Comparison of ENCODE assay signal across 8 cellular contexts in the genomic region with DNA sequence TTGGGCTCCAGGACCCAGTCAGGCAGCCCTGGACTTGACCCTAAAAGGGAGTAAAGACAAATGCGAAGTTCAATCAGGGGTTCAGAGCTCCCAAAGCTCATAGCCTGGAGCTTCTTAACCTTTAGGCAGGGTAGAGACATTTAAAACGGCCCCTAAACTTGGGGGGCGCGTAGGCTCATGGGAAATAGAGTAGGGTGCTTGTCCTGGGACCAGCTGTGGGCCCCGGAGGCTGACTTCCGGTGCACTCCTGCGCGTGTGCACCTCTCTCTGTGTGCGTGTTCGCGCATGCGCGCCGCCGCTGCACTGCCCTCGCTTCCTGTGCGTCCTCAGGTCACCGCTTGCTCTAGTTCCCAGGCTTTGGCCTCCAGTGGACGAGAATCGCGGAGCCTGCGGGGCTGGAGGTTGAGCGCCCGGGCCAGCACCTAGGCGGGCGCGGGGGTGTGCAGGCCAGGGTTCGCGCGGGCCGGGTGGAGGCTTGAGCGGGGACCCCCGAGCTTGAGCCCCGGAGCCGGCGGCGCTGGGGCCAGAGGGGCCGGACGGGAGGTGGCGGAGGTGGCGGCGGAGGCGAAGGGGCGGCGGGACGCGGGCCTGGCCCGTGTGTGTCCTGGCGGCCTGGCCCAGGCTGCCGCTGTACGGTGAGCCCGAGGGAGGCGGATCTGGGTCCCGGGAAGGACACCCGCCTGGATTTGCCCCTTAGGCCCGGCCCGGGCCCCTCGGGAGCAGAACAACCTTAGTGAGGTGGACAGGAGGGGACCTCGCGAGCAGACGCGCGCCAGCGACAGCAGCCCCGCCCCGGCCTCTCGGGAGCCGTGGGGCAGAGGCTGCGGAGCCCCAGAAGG. TPM values are rescaled to one million over a fixed set of nuclear protein-coding genes. Genes with fewer than 3 reads are reported as not detected.
A peak's percentile ranks its signal among the peaks of the same experiment; 100 is the strongest.
DNase-seq lines count a peak whose midpoint lies in the region; ATAC-seq, FAIRE-seq and TF ChIP-seq lines count a peak whose summit lies in the region.

A gene (plus strand): TSS at position 303 of the 839 bp plus-strand sequence. CDS start 2,217 bp downstream, outside the sequence.

- peaks cover 4% of the 10 kb centered on the region for H3K4me1 ChIP-seq in astrocyte (ENCODE audit: insufficient read depth, low read length)
- H3K4me1 ChIP-seq in rectal smooth muscle tissue (ENCODE audit: control insufficient read depth, insufficient read depth, low read length) = no peaks in the 10 kb centered on the region
- H3K4me1 ChIP-seq in aorta (ENCODE audit: control insufficient read depth in 1 of 2, insufficient read depth in 2 of 2, low read length in 2 of 2) = no peaks in the 10 kb centered on the region

- WGBS in aorta, 2 donors = 0 to 1% methylated on average over 60 to 69 of the region's 69 CpGs

- H3K36me3 ChIP-seq in astrocyte (ENCODE audit: insufficient read depth, low read length) (peaks cover 11% of the 10 kb centered on the region), rectal smooth muscle tissue (ENCODE audit: control insufficient read depth, insufficient read depth, low read length) (peaks cover 5% of the 10 kb centered on the region), aorta (ENCODE audit: control insufficient read depth in 1 of 2, insufficient read depth in 2 of 2, low read length in 1 of 2) (peaks cover 2 to 4% of the 10 kb centered on the region in 2 donors)

- H3K27me3 Mint-ChIP-seq in T-helper 2 cell treated with Interferon-gamma antibody and Interleukin-4, amounts not matched to agents 5 μg/mL and 100 μg/mL, for 36 hours (ENCODE audit: low read depth) = no peaks in the 10 kb centered on the region
- no peaks in the 10 kb centered on the region for H3K27me3 Mint-ChIP-seq in astrocyte (ENCODE audit: low read depth, unreplicated experiment)

- H3K27ac Mint-ChIP-seq in T-helper 2 cell treated with Interferon-gamma antibody and Interleukin-4, amounts not matched to agents 5 μg/mL and 100 μg/mL, for 36 hours = peak within 1 kb of the TSS; percentile 89
- peak within 1 kb of the TSS; percentile 83 for H3K27ac Mint-ChIP-seq in astrocyte (ENCODE audit: unreplicated experiment)

- peak within 1 kb of the TSS; percentile 99 for H2AFZ ChIP-seq in astrocyte (ENCODE audit: low read depth, low read length)

- H3K9me3 Mint-ChIP-seq in T-helper 2 cell treated with Interferon-gamma antibody and Interleukin-4, amounts not matched to agents 5 μg/mL and 100 μg/mL, for 36 hours = peaks cover 28% of the 10 kb centered on the region
- H3K9me3 Mint-ChIP-seq in astrocyte (ENCODE audit: unreplicated experiment) = peaks cover 8% of the 10 kb centered on the region

- no peak for TF ChIP-seq CTCF in astrocyte (IDR thresholded peaks at IDR 0.05; ENCODE audit: insufficient read depth, low read depth, low read length)

- H3K27me3 ChIP-seq in astrocyte (ENCODE audit: insufficient read depth, low read length) (no peaks in the 10 kb centered on the region), rectal smooth muscle tissue (ENCODE audit: control insufficient read depth, insufficient read depth, low read length) (no peaks in the 10 kb centered on the region), aorta (ENCODE audit: control insufficient read depth in 1 of 2, insufficient read depth in 2 of 2, low read length in 1 of 2) (no peaks in the 10 kb centered on the region)

- peak within 1 kb of the TSS; percentile 97 for H3K4me2 ChIP-seq in astrocyte (ENCODE audit: low read length)

- peak within 1 kb of the TSS; percentile 75 for H3K4me3 ChIP-seq in astrocyte (ENCODE audit: insufficient read depth, low read depth, low read length)
- H3K4me3 ChIP-seq in rectal smooth muscle tissue (ENCODE audit: low read length) = peak within 1 kb of the TSS; percentile 78
- H3K4me3 ChIP-seq in aorta (ENCODE audit: low read length in 2 of 2) = peak within 1 kb of the TSS; percentile 43 to 78

- H3K79me2 ChIP-seq in astrocyte (ENCODE audit: insufficient read depth, low read length) = peaks cover 26% of the 10 kb centered on the region

- peaks cover 12% of the 10 kb centered on the region for H3K4me1 Mint-ChIP-seq in T-helper 2 cell treated with Interferon-gamma antibody and Interleukin-4, amounts not matched to agents 5 μg/mL and 100 μg/mL, for 36 hours (ENCODE audit: low read depth)
- no peaks in the 10 kb centered on the region for H3K4me1 Mint-ChIP-seq in astrocyte (ENCODE audit: low read depth, unreplicated experiment)

- DNase-seq in GM18507 (ENCODE audit: extremely low spot score, insufficient read length, low read depth) (peak; percentile 88), NCI-H2029 (lab: John Stamatoyannopoulos, UW) (peak; percentile 87), astrocyte (ENCODE audit: low read depth) (peak; percentile 86), hepatic stellate cell (ENCODE audit: low spot score) (peak; percentile 88), aorta (peak; percentile 98)
- peak; percentile 93 for DNase-seq in T-helper 2 cell treated with Interferon-gamma antibody and Interleukin-4, amounts not matched to agents 5 μg/mL and 100 μg/mL, for 36 hours (ENCODE audit: low spot score)

- FAIRE-seq in GM18507 (lab: Jason Lieb, UNC) = peak; percentile 83
- no peak for FAIRE-seq in astrocyte (lab: Jason Lieb, UNC)

- no peaks in the 10 kb centered on the region for H4K20me1 ChIP-seq in astrocyte (ENCODE audit: insufficient read depth, low read length)

- H3K9me3 ChIP-seq in astrocyte (ENCODE audit: insufficient read depth, low read depth, low read length) (no peaks in the 10 kb centered on the region), aorta (ENCODE audit: control insufficient read depth, low read length) (no peaks in the 10 kb centered on the region)

- H3K9ac ChIP-seq in astrocyte (ENCODE audit: low read length) (peak within 1 kb of the TSS; percentile 92), rectal smooth muscle tissue (ENCODE audit: low read length) (peak within 1 kb of the TSS; percentile 13)

- H3K27ac ChIP-seq in astrocyte (ENCODE audit: low read depth, low read length) (peak within 1 kb of the TSS; percentile 77), rectal smooth muscle tissue (ENCODE audit: low read depth, low read length) (peak within 1 kb of the TSS; percentile 77), aorta (ENCODE audit: low read depth in 1 of 2, low read length in 2 of 2) (peak within 1 kb of the TSS in 1 of 2 donors; percentile 42)

- H3K4me3 Mint-ChIP-seq in T-helper 2 cell treated with Interferon-gamma antibody and Interleukin-4, amounts not matched to agents 5 μg/mL and 100 μg/mL, for 36 hours = peak within 1 kb of the TSS; percentile 91
- peak within 1 kb of the TSS; percentile 93 for H3K4me3 Mint-ChIP-seq in astrocyte (ENCODE audit: unreplicated experiment)

- intact Hi-C loops in aorta (cut with DNase I) = no loop called here

- peaks cover 46% of the 10 kb centered on the region for H3K36me3 Mint-ChIP-seq in T-helper 2 cell treated with Interferon-gamma antibody and Interleukin-4, amounts not matched to agents 5 μg/mL and 100 μg/mL, for 36 hours (ENCODE audit: low read depth)
- H3K36me3 Mint-ChIP-seq in astrocyte (ENCODE audit: low read depth, unreplicated experiment) = peaks cover 19% of the 10 kb centered on the region

- ATAC-seq in HG02970 (IDR thresholded peaks at IDR 0.05; ENCODE audit: low FRiP score, unreplicated experiment) = peak; percentile 100
- peak; percentile 99 for ATAC-seq in aorta (ENCODE audit: low FRiP score)

RNA-seq across cellular contexts. Expression of the gene that starts here (rescaled TPM):
- 11.9 and 12.0 TPM in 2 replicates for total RNA-seq in astrocyte
- total RNA-seq in aorta = 10 to 100 TPM; 11.3 to 12.1 TPM
- 1 to 10 TPM; 1.3 to 4.7 TPM for polyA plus RNA-seq in aorta
